Comparison of ENCODE assay signal across 8 cellular contexts in genomic region chr9:18442629-18443491, GRCh38. TPM values are rescaled to one million over a fixed set of nuclear protein-coding genes. Genes with fewer than 3 reads are reported as not detected.
DNase-seq lines count a peak whose midpoint lies in the region; ATAC-seq, FAIRE-seq and TF ChIP-seq lines count a peak whose summit lies in the region.

No MANE protein-coding gene starts in this region.

- H3K27ac ChIP-seq in IMR-90 (ENCODE audit: insufficient read depth, low read length), result no peak overlapping the region
- no peak overlapping the region for H3K27ac ChIP-seq in effector memory CD4-positive, alpha-beta T cell (ENCODE audit: insufficient read depth, low read length, poor library complexity, severe bottlenecking)

- H3K56ac ChIP-seq in IMR-90 (ENCODE audit: extremely low read depth, insufficient read depth, low read length), result no peak overlapping the region

- H2AK9ac ChIP-seq in IMR-90 (replicated peaks; ENCODE audit: low read depth, low read length, poor library complexity), result peak overlapping the region; percentile 17

- H3K9ac ChIP-seq in IMR-90 (ENCODE audit: low read depth, low read length), result no peak overlapping the region

- in situ Hi-C loops in G401 (cut with HindIII; ENCODE audit: low sequenced_read_pairs), result no loop called here
- in situ Hi-C loops in IMR-90 (cut with MboI; ENCODE audit: low sequenced_read_pairs), result loop anchor here (10.0 to 25.0 kb wide), 2 partner anchors 188 to 631 kb away; no protein-coding TSS in a partner anchor

- peak; percentile 79 for DNase-seq in G401 (ENCODE audit: low spot score)
- peak; percentile 87 for DNase-seq in IMR-90
- DNase-seq in RCC 7860 (ENCODE audit: low spot score), result peak; percentile 50
- peak; percentile 78 for DNase-seq in activated effector memory CD4-positive, alpha-beta T cell treated with anti-CD3 and anti-CD28 coated beads, Interleukin-2, amount 50 U/mL, for 16 hours
- DNase-seq in glomerular visceral epithelial cell (ENCODE audit: extremely low spot score), result peak; percentile 78
- DNase-seq in posterior cingulate gyrus, result peak; percentile 34 to 96 (median 78)
- DNase-seq in effector memory CD4-positive, alpha-beta T cell, result no peak

- WGBS in IMR-90 (ENCODE audit: extremely low coverage in 2 of 2, insufficient read length in 1 of 2), 2 experiments, result no CpG with 5 or more reads among the region's 6 CpGs

- peak overlapping the region; percentile 26; the same call in 1 of the 2 replicates for H3K4ac ChIP-seq in IMR-90 (ENCODE audit: low read depth, low read length)

- no peak overlapping the region for H3K4me3 ChIP-seq in IMR-90 (ENCODE audit: insufficient read depth, low read depth, low read length)
- no peak overlapping the region for H3K4me3 ChIP-seq in effector memory CD4-positive, alpha-beta T cell (ENCODE audit: insufficient read depth, low read depth, low read length, poor library complexity, severe bottlenecking)

- peak overlapping the region; percentile 22; the same call in 1 of the 3 replicates for H2BK15ac ChIP-seq in IMR-90 (ENCODE audit: low read depth, low read length)

- no peak overlapping the region for H2BK5ac ChIP-seq in IMR-90 (ENCODE audit: low read depth, low read length, poor library complexity, severe bottlenecking)

- no peak overlapping the region for H3K18ac ChIP-seq in IMR-90 (ENCODE audit: low read depth, low read length)

- FAIRE-seq in RCC 7860 (lab: Jason Lieb, UNC), result peak; percentile 7

- TF ChIP-seq RAD21 in IMR-90 (IDR thresholded peaks at IDR 0.05; ENCODE audit: low read length), result peak; percentile 79

- no peak overlapping the region for H3K23ac ChIP-seq in IMR-90 (ENCODE audit: low read depth, low read length)

- POLR2A ChIA-PET in IMR-90 (lab: Charles Lee; ENCODE audit: unreplicated experiment), result interaction anchor here (0.6 kb wide), 1 partner anchor 566 kb away, joined by 3 read pairs; no protein-coding TSS in a partner anchor

- no peak overlapping the region for H3K4me2 ChIP-seq in IMR-90 (ENCODE audit: low read depth, low read length)

- H3K9me3 ChIP-seq in IMR-90 (ENCODE audit: control insufficient read depth, insufficient read depth, low read length), result no peaks in the 10 kb centered on the region
- no peaks in the 10 kb centered on the region for H3K9me3 ChIP-seq in effector memory CD4-positive, alpha-beta T cell (ENCODE audit: control insufficient read depth, low read length)

- H4K91ac ChIP-seq in IMR-90 (ENCODE audit: insufficient read depth, low read depth, low read length), result no peak overlapping the region; the same call in 1 of the 2 replicates

- H3K79me1 ChIP-seq in IMR-90 (ENCODE audit: low read depth in 1 of 2, low read length in 2 of 2), result no peaks in the 10 kb centered on the region

- peak overlapping the region; percentile 80 for H2AFZ ChIP-seq in IMR-90 (replicated peaks; ENCODE audit: low read length, poor library complexity)

- no peaks in the 10 kb centered on the region for H3K27me3 ChIP-seq in IMR-90 (ENCODE audit: control insufficient read depth, insufficient read depth, low read length)
- peaks cover 4% of the 10 kb centered on the region for H3K27me3 ChIP-seq in effector memory CD4-positive, alpha-beta T cell (replicated peaks; ENCODE audit: control insufficient read depth, insufficient read depth, low read length, poor library complexity, severe bottlenecking)

- H4K8ac ChIP-seq in IMR-90 (ENCODE audit: low read depth in 2 of 2, low read length in 2 of 2), result peak overlapping the region in 1 of 2 experiments; percentile 32; a peak in 1 of 4 replicates

- peaks cover 10% of the 10 kb centered on the region for H3K4me1 ChIP-seq in IMR-90 (ENCODE audit: control insufficient read depth, insufficient read depth, low read length)
- no peaks in the 10 kb centered on the region for H3K4me1 ChIP-seq in effector memory CD4-positive, alpha-beta T cell (ENCODE audit: control insufficient read depth, insufficient read depth, low read length, poor library complexity, severe bottlenecking)

- H4K5ac ChIP-seq in IMR-90 (ENCODE audit: low read depth, low read length), result no peak overlapping the region

- ATAC-seq in GM21723 (IDR thresholded peaks at IDR 0.05; ENCODE audit: unreplicated experiment) (peak; percentile 96), IMR-90 (ENCODE audit: low read depth) (peak; percentile 71)

- H3K9me1 ChIP-seq in IMR-90 (ENCODE audit: insufficient read depth, low read length), result no peaks in the 10 kb centered on the region

- peak overlapping the region; percentile 47; the same call in 1 of the 2 replicates for H2BK20ac ChIP-seq in IMR-90 (ENCODE audit: low read depth, low read length)

- no peak overlapping the region for H2AK5ac ChIP-seq in IMR-90 (ENCODE audit: low read depth, low read length)

- peak; percentile 92 for TF ChIP-seq CTCF in IMR-90 (conservative IDR thresholded peaks at IDR 0.05; ENCODE audit: low read depth, low read length)

- H3K36me3 ChIP-seq in IMR-90 (ENCODE audit: control insufficient read depth, insufficient read depth, low read length), result no peaks in the 10 kb centered on the region
- no peaks in the 10 kb centered on the region for H3K36me3 ChIP-seq in effector memory CD4-positive, alpha-beta T cell (ENCODE audit: control insufficient read depth, insufficient read depth, low read length)

- no peaks in the 10 kb centered on the region for H4K20me1 ChIP-seq in IMR-90 (ENCODE audit: insufficient read depth, low read length)

- no peak overlapping the region; the same call in 1 of the 2 replicates for H3K14ac ChIP-seq in IMR-90 (replicated peaks; ENCODE audit: low read depth, low read length)

- no TSS peak for BruUV-seq in IMR-90 (replicated peaks; lab: Mats Ljungman, UMichigan)

- no peak for TF ChIP-seq POLR2A in IMR-90 (IDR thresholded peaks at IDR 0.05; ENCODE audit: low read depth, low read length)

- dilution Hi-C loops in IMR-90 (cut with HindIII; ENCODE audit: low sequenced_read_pairs, unreplicated experiment), result no loop called here

- CTCF ChIA-PET in IMR-90 (lab: Yijun Ruan, JAX), result interaction anchor here (0.5 to 3.8 kb wide), 28 partner anchors 9 to 880 kb away, joined by 3 to 19 read pairs (median 4); no protein-coding TSS in a partner anchor

- intact Hi-C loops in IMR-90 (cut with micrococcal nuclease) (loop anchor here (1.0 to 5.0 kb wide), 4 partner anchors 188 to 1014 kb away; no protein-coding TSS in a partner anchor), posterior cingulate gyrus (cut with DNase I) (loop anchor here (1.0 to 10.0 kb wide), 2 partner anchors 188 to 582 kb away; no protein-coding TSS in a partner anchor)

- H2BK120ac ChIP-seq in IMR-90 (ENCODE audit: low read depth, low read length), result peak overlapping the region; percentile 66

TF ChIP-seq in IMR-90, 13 proteins besides CTCF, POLR2A, EP300 and RAD21:
- TF ChIP-seq USF2 (IDR thresholded peaks at IDR 0.05; ENCODE audit: low read depth, low read length), result no peak
- TF ChIP-seq SMC3 (IDR thresholded peaks at IDR 0.05; ENCODE audit: low read depth, low read length), result peak; percentile 85

RNA-seq across cellular contexts. Expression of gene ADAMTSL1, which starts 31.1 kb away (rescaled TPM):
- not detected in 2 replicates for total RNA-seq in G401 (2014; rRNA removed; shearing (Covaris generic))
- 49.2 and 62.2 TPM in 2 replicates for total RNA-seq in IMR-90 (2012; rRNA removed)
- polyA plus RNA-seq in IMR-90 (2012; rRNA removed), result 38.2 and 44.3 TPM in 2 replicates
- polyA plus RNA-seq in IMR-90 (2012; cell fraction: cytosol; rRNA removed), result 21.1 and 26.2 TPM in 2 replicates
- 62.0 and 66.3 TPM in 2 replicates for polyA plus RNA-seq in IMR-90 (2012; cell fraction: nucleus; rRNA removed; ENCODE audit: low replicate concordance)

Comparison
In these comparisons a context has a peak if more than half of its experiments do, and no peak if none do; other contexts are left out.
1. DNase-seq: peak in G401 (single experiment), IMR-90 (single experiment), RCC 7860 (single experiment), activated effector memory CD4-positive, alpha-beta T cell treated with anti-CD3 and anti-CD28 coated beads, Interleukin-2, amount 50 U/mL, for 16 hours (single experiment), glomerular visceral epithelial cell (single experiment) and posterior cingulate gyrus (10 of 10); none in effector memory CD4-positive, alpha-beta T cell (0 of 3).
2. RNA of gene ADAMTSL1, which starts 31.1 kb away (total RNA-seq): 49.2 to 62.2 TPM in IMR-90; not detected in G401; every median in the first group is over 10 times any median in the second.